In the genomic region with DNA sequence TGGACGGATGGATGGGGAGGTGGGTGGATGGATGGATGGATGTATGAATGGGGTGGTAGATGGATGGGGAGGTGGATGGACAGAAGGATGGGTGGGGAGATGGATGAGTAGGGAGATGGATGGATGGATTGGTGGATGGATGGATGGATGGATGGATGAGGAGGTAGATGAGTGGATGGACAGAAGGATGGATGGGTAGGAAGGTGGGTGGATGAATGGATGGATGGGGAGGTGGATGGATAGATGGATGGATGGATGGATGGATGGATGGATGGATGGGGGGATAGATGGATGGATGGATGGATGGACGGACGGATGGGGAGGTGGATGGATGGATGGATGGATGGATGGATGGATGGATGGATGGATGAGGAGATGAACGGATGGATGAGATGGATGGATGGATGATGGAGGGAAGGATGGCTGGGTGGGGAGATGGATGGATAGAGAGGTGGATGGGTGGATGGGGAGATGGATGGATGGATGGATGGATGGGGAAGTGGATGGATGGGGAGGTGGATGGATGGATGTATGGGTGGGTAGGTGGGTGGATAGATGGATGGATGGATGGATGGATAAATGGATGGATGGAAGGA, we compare ENCODE assay signal across 1 cellular context.
A peak's percentile ranks its signal among the peaks of the same experiment; 100 is the strongest.
TF ChIP-seq lines count a peak whose summit lies in the region.

No MANE protein-coding gene starts in this region.

TF ChIP-seq in HEK293, 187 proteins besides CTCF, POLR2A, EP300 and RAD21 (continued from another document):
- no peak for TF ChIP-seq ZBTB7A (tag by site-specific recombination; IDR thresholded peaks at IDR 0.05; ENCODE audit: low read depth)
- no peak for TF ChIP-seq BCL11B (tag by site-specific recombination; IDR thresholded peaks at IDR 0.05; ENCODE audit: low read depth)
- TF ChIP-seq ZBTB21 (tag by site-specific recombination; IDR thresholded peaks at IDR 0.05), result no peak
- TF ChIP-seq ZNF629 (tag by site-specific recombination; IDR thresholded peaks at IDR 0.05), result no peak
- no peak for TF ChIP-seq ZNF175 (tag by site-specific recombination; IDR thresholded peaks at IDR 0.05)
- TF ChIP-seq ZNF366 (tag by site-specific recombination; conservative IDR thresholded peaks at IDR 0.05), result peak; percentile 100
- no peak for TF ChIP-seq MEIS1 (CRISPR knock-in tag; IDR thresholded peaks at IDR 0.05; ENCODE audit: borderline replicate concordance)
- TF ChIP-seq, protein P1, sequence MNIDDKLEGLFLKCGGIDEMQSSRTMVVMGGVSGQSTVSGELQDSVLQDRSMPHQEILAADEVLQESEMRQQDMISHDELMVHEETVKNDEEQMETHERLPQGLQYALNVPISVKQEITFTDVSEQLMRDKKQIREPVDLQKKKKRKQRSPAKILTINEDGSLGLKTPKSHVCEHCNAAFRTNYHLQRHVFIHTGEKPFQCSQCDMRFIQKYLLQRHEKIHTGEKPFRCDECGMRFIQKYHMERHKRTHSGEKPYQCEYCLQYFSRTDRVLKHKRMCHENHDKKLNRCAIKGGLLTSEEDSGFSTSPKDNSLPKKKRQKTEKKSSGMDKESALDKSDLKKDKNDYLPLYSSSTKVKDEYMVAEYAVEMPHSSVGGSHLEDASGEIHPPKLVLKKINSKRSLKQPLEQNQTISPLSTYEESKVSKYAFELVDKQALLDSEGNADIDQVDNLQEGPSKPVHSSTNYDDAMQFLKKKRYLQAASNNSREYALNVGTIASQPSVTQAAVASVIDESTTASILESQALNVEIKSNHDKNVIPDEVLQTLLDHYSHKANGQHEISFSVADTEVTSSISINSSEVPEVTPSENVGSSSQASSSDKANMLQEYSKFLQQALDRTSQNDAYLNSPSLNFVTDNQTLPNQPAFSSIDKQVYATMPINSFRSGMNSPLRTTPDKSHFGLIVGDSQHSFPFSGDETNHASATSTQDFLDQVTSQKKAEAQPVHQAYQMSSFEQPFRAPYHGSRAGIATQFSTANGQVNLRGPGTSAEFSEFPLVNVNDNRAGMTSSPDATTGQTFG (tag by site-specific recombination; IDR thresholded peaks at IDR 0.05; ENCODE audit: borderline replicate concordance), result 0 out of 2 replicates have a peak, but pooled peaks have one; percentile 46
- no peak for TF ChIP-seq ZNF266 (tag by site-specific recombination; IDR thresholded peaks at IDR 0.05; ENCODE audit: low read depth)
- 0 out of 2 replicates have a peak, but pooled peaks have one; percentile 55 for TF ChIP-seq ZNF544 (tag by site-specific recombination; IDR thresholded peaks at IDR 0.05)
- no peak for TF ChIP-seq ZBTB1 (tag by site-specific recombination; IDR thresholded peaks at IDR 0.05)
- no peak for TF ChIP-seq ZNF19 (tag by site-specific recombination; IDR thresholded peaks at IDR 0.05; ENCODE audit: low read depth)
- TF ChIP-seq, protein P2, sequence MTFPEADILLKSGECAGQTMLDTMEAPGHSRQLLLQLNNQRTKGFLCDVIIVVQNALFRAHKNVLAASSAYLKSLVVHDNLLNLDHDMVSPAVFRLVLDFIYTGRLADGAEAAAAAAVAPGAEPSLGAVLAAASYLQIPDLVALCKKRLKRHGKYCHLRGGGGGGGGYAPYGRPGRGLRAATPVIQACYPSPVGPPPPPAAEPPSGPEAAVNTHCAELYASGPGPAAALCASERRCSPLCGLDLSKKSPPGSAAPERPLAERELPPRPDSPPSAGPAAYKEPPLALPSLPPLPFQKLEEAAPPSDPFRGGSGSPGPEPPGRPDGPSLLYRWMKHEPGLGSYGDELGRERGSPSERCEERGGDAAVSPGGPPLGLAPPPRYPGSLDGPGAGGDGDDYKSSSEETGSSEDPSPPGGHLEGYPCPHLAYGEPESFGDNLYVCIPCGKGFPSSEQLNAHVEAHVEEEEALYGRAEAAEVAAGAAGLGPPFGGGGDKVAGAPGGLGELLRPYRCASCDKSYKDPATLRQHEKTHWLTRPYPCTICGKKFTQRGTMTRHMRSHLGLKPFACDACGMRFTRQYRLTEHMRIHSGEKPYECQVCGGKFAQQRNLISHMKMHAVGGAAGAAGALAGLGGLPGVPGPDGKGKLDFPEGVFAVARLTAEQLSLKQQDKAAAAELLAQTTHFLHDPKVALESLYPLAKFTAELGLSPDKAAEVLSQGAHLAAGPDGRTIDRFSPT (tag by site-specific recombination; IDR thresholded peaks at IDR 0.05), result no peak
- no peak for TF ChIP-seq ZNF785 (tag by site-specific recombination; IDR thresholded peaks at IDR 0.05)
- TF ChIP-seq ZBTB17 (tag by site-specific recombination; IDR thresholded peaks at IDR 0.05), result peak; percentile 99
- TF ChIP-seq ZNF433 (tag by site-specific recombination; IDR thresholded peaks at IDR 0.05; ENCODE audit: low read depth), result no peak
- TF ChIP-seq ZNF391 (tag by site-specific recombination; IDR thresholded peaks at IDR 0.05; ENCODE audit: borderline replicate concordance, low read depth), result no peak
- TF ChIP-seq GLIS2 (tag by site-specific recombination; IDR thresholded peaks at IDR 0.05), result no peak
- TF ChIP-seq HOXC10 (CRISPR knock-in tag; IDR thresholded peaks at IDR 0.05), result no peak
